ENCODE assay signal across 28 cellular contexts in the genomic region with DNA sequence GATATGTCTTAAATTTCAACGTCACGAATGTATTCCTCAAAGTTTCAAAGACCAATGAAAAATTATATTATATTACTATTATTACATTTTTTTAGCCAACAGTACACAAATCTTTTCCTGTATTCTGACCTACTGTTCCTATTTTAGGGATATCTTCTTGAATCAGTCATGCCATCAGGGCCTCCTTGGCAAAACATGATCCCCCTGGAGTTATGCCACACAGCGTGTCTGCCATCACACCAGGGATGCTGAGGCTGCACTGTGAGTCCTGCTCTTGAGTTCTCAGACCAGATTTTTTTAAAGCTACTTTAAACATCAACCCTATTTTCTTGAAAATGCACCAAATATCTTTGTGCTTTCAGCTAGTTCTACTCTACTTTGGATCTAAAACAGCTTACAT.
"Had no signal": no experiment of that assay in that cellular context is flagged by ENCODE, and none has a peak within 500 bp of the region (broad histone marks: within the 10 kb centered on the region; RNA-seq: fewer than 3 reads in every experiment).

No MANE protein-coding gene starts in this region.

- H3K9me3 ChIP-seq: esophagus muscularis mucosa, gastroesophageal sphincter, heart left ventricle, left lung, mucosa of descending colon, neutrophil, pancreas, stomach, thyroid gland had no signal

- H3K27me3 ChIP-seq: esophagus muscularis mucosa, foreskin keratinocyte, gastroesophageal sphincter, heart left ventricle, hepatocyte, left lung, neutrophil, pancreas, stomach, thyroid gland had no signal

- H3K4me1 ChIP-seq: esophagus muscularis mucosa, foreskin keratinocyte, gastroesophageal sphincter, heart left ventricle, left lung, pancreas, stomach, thyroid gland had no signal

- H3K4me3 ChIP-seq: coronary artery, esophagus muscularis mucosa, gastroesophageal sphincter, heart left ventricle, hepatocyte, left lung, mucosa of descending colon, pancreas, smooth muscle cell, stomach, thyroid gland had no signal

- DNase-seq: dermis blood vessel endothelial cell; effector memory CD4-positive, alpha-beta T cell; foreskin keratinocyte; heart left ventricle; left cardiac atrium; left lung; mesenchymal stem cell; mucosa of descending colon; naive B cell; pancreas; stimulated activated CD4-positive, alpha-beta T cell treated with anti-CD3 and anti-CD28 coated beads, Interleukin-2, amount 100 ng/mL, for 24 hours; stimulated activated CD4-positive, alpha-beta T cell treated with anti-CD3 and anti-CD28 coated beads, Interleukin-4, amount 100 ng/mL, for 24 hours; stimulated activated naive CD4-positive, alpha-beta T cell treated with Interleukin-2 at 50 U/mL for 16 hours; stomach; thyroid gland; trophoblast cell had no signal

- H3K4me2 ChIP-seq: hepatocyte, smooth muscle cell had no signal

- H3K79me2 ChIP-seq: hepatocyte had no signal

- FAIRE-seq: endothelial cell of umbilical vein, islet of Langerhans, pancreas, urothelium cell line had no signal

- ATAC-seq: foreskin keratinocyte; gastroesophageal sphincter; heart left ventricle; left cardiac atrium; left lung; mucosa of descending colon; natural killer cell treated with Interleukin-12 subunit alpha and Interleukin-12 subunit beta and Interleukin-15 and Interleukin-18, amount 100 ng/mL, for 72 hours; pancreas; sciatic nerve; stimulated activated effector memory CD8-positive, alpha-beta T cell treated with anti-CD3 and anti-CD28 coated beads, Interleukin-12 subunit alpha, Interleukin-12 subunit beta, amount 100 ng/mL, for 72 hours had no signal

- H3K36me3 ChIP-seq: esophagus muscularis mucosa, gastroesophageal sphincter, heart left ventricle, left lung, neutrophil, pancreas, stomach, thyroid gland had no signal

- H2AFZ ChIP-seq: hepatocyte had no signal

- H3K27ac ChIP-seq: coronary artery, esophagus muscularis mucosa, foreskin keratinocyte, gastroesophageal sphincter, heart left ventricle, hepatocyte, left lung, neutrophil, pancreas, stomach, thyroid gland had no signal
